ENCODE assay signal across 21 cellular contexts in the genomic region with DNA sequence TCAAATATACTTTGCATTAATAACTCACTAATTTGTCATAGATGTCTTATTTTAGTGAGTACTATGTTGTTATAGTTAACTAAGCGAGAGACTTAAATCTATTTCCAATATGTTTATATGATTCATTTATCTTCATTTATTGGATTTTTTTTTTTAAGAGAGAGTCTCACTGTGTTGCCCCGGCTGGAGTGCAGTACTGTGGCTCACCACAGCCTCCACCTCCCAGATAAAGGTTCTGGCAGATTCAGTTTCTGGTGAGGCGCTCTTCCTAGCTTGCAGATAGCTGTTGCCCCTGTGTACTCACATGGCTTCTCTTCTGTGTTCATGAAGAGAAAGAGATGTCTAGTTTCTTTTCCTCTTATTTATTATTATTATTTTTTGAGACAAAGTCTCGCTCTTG. TPM values are rescaled to one million over a fixed set of nuclear protein-coding genes. Genes with fewer than 3 reads are reported as not detected.
DNase-seq lines count a peak whose midpoint lies in the region; ATAC-seq, FAIRE-seq and TF ChIP-seq lines count a peak whose summit lies in the region.
"Had no signal": no experiment of that assay in that cellular context is flagged by ENCODE, and none has a peak within 500 bp of the region (broad histone marks: within the 10 kb centered on the region; RNA-seq: fewer than 3 reads in every experiment).

No MANE protein-coding gene starts in this region.

- H3K18ac ChIP-seq in trophoblast cell (ENCODE audit: low read length): no peak overlapping the region

- DNase-seq in HepG2 (ENCODE audit: low spot score) (no peak), right lobe of liver (no peak), RWPE1 (ENCODE audit: low spot score) (no peak), trophoblast cell (no peak), T-helper 17 cell (no peak), right cardiac atrium (no peak)
- DNase-seq in effector memory CD4-positive, alpha-beta T cell: no peak
- DNase-seq: Caco-2; CD4-positive, CD25-positive, alpha-beta regulatory T cell; CD8-positive, alpha-beta T cell; DMS153; DND-41; GDM1 had no signal

- no peak overlapping the region for H2BK5ac ChIP-seq in trophoblast cell (ENCODE audit: low read depth, low read length, poor library complexity)

- H3K4ac ChIP-seq in trophoblast cell (ENCODE audit: low read depth, low read length): no peak overlapping the region

- H3K4me3 ChIP-seq in HepG2 (replicated peaks in 1 of 3; ENCODE audit: insufficient read depth in 1 of 3, low read depth in 2 of 3, low read length in 3 of 3) (no peak overlapping the region), right lobe of liver (no peak overlapping the region), trophoblast cell (ENCODE audit: low read depth, low read length) (no peak overlapping the region), right cardiac atrium (ENCODE audit: low read length) (no peak overlapping the region)
- H3K4me3 ChIP-seq in effector memory CD4-positive, alpha-beta T cell (ENCODE audit: insufficient read depth, low read depth, low read length, poor library complexity, severe bottlenecking): no peak overlapping the region
- H3K4me3 ChIP-seq: BLaER1, GM12878, GM23338, HAP-1 had no signal

- H3K4me1 Mint-ChIP-seq in T-helper 17 cell: peaks cover 2% of the 10 kb centered on the region
- H3K4me1 Mint-ChIP-seq: B cell; CD4-positive, CD25-positive, alpha-beta regulatory T cell; GM23338 had no signal

- TF ChIP-seq RAD21 in HepG2 (CRISPR knock-in tag; IDR thresholded peaks at IDR 0.05): no peak

- H4K20me1 ChIP-seq in HepG2 (ENCODE audit: insufficient read depth, low read length): no peaks in the 10 kb centered on the region
- H4K20me1 ChIP-seq: BLaER1 had no signal

- H3K36me3 Mint-ChIP-seq in T-helper 17 cell (ENCODE audit: low read depth): no peaks in the 10 kb centered on the region
- H3K36me3 Mint-ChIP-seq: CD4-positive, CD25-positive, alpha-beta regulatory T cell; CD8-positive, alpha-beta T cell had no signal

- H3K4me2 ChIP-seq in HepG2 (ENCODE audit: low read depth, low read length) (no peak overlapping the region), trophoblast cell (ENCODE audit: low read length) (no peak overlapping the region)
- H3K4me2 ChIP-seq: BLaER1, GM23338 had no signal

- no peak overlapping the region for H4K12ac ChIP-seq in trophoblast cell (ENCODE audit: low read depth, low read length)

- H4K8ac ChIP-seq in trophoblast cell (ENCODE audit: low read depth, low read length): no peak overlapping the region

- CTCF ChIA-PET in HepG2 (lab: Yijun Ruan, JAX; ENCODE audit: low intra/inter-chr PET ratio, low total read pairs): no interaction called here
- CTCF ChIA-PET in RWPE1 (lab: Yijun Ruan, JAX): no interaction called here

- H3K27ac ChIP-seq in HepG2 (ENCODE audit: extremely low read length, insufficient read depth, low read length): no peak overlapping the region
- no peak overlapping the region for H3K27ac ChIP-seq in right lobe of liver
- peak overlapping the region; percentile 67 for H3K27ac ChIP-seq in RWPE1
- no peak overlapping the region for H3K27ac ChIP-seq in trophoblast cell (ENCODE audit: low read depth, low read length)
- no peak overlapping the region for H3K27ac ChIP-seq in effector memory CD4-positive, alpha-beta T cell (ENCODE audit: insufficient read depth, low read length, poor library complexity, severe bottlenecking)
- no peak overlapping the region for H3K27ac ChIP-seq in right cardiac atrium (ENCODE audit: low read length)
- H3K27ac ChIP-seq: 22Rv1, BLaER1, C4-2B had no signal

- in situ Hi-C loops in HepG2 (cut with HindIII; ENCODE audit: extremely low pct_ligation_motif_present, low pct_unique_long_range_greater_than_20kb): no loop called here

- H3K14ac ChIP-seq in trophoblast cell (ENCODE audit: low read length): no peak overlapping the region

- POLR2A ChIA-PET in HepG2 (lab: Yijun Ruan, JAX): no interaction called here
- POLR2A ChIA-PET in RWPE1 (lab: Yijun Ruan, JAX; ENCODE audit: low non-redundant PET): no interaction called here

- TF ChIP-seq POLR2A in HepG2 (IDR thresholded peaks at IDR 0.05; ENCODE audit: insufficient read depth in 1 of 2, low read depth in 2 of 2, low read length in 2 of 2) (no peak), right lobe of liver (IDR thresholded peaks at IDR 0.05) (no peak)

- no peaks in the 10 kb centered on the region for H3K27me3 Mint-ChIP-seq in T-helper 17 cell
- H3K27me3 Mint-ChIP-seq: B cell had no signal

- no peak overlapping the region for H3K23ac ChIP-seq in trophoblast cell (ENCODE audit: low read length)

- intact Hi-C loops in HepG2 (cut with micrococcal nuclease; ENCODE audit: unreplicated experiment): no loop called here
- intact Hi-C loops in right lobe of liver (cut with DNase I): no loop called here
- intact Hi-C loops in right cardiac atrium (cut with DNase I): no loop called here

- no peak overlapping the region for H3K27ac Mint-ChIP-seq in T-helper 17 cell
- H3K27ac Mint-ChIP-seq: B cell; CD4-positive, CD25-positive, alpha-beta regulatory T cell; CD8-positive, alpha-beta T cell; GM23338 had no signal

- WGBS in HepG2 (ENCODE audit: low lambda C conversion rate): 71% methylated on average over 4 of the region's 4 CpGs
- WGBS in right lobe of liver (ENCODE audit: insufficient coverage, low coverage, low lambda C conversion rate, missing lambda C conversion rate): 84% methylated on average over 4 of the region's 4 CpGs
- no CpG with 5 or more reads among the region's 4 CpGs for WGBS in trophoblast cell (ENCODE audit: extremely low coverage, insufficient coverage, insufficient read length)
- 92% methylated on average over 4 of the region's 4 CpGs for WGBS in right cardiac atrium

- H3K9me3 ChIP-seq in HepG2 (ENCODE audit: low read length) (no peaks in the 10 kb centered on the region), right lobe of liver (no peaks in the 10 kb centered on the region), trophoblast cell (ENCODE audit: insufficient read depth, low read depth, low read length) (peaks cover 2% of the 10 kb centered on the region), T-helper 17 cell (ENCODE audit: control insufficient read depth, low read length, poor library complexity, severe bottlenecking) (no peaks in the 10 kb centered on the region), right cardiac atrium (ENCODE audit: control insufficient read depth, low read length) (no peaks in the 10 kb centered on the region)
- H3K9me3 ChIP-seq in effector memory CD4-positive, alpha-beta T cell (ENCODE audit: control insufficient read depth, low read length): no peaks in the 10 kb centered on the region
- H3K9me3 ChIP-seq: HAP-1 had no signal

- H4K91ac ChIP-seq in trophoblast cell (ENCODE audit: low read depth, low read length): no peak overlapping the region

- FAIRE-seq in HepG2 (lab: Jason Lieb, UNC): no peak
- FAIRE-seq: A204.1, GM12878 had no signal

- H2BK120ac ChIP-seq in trophoblast cell (ENCODE audit: insufficient read depth, low read length, poor library complexity): peak overlapping the region; percentile 22

- H3K9ac ChIP-seq in HepG2 (ENCODE audit: insufficient read depth, low read depth, low read length) (no peak overlapping the region), trophoblast cell (ENCODE audit: low read length) (no peak overlapping the region)
- H3K9ac ChIP-seq: BLaER1 had no signal

- H2AK5ac ChIP-seq in trophoblast cell (ENCODE audit: low read length): no peak overlapping the region

- H3K27me3 ChIP-seq in HepG2 (ENCODE audit: control insufficient read depth in 1 of 2, insufficient read depth in 2 of 2, low read length in 2 of 2) (no peaks in the 10 kb centered on the region), right lobe of liver (no peaks in the 10 kb centered on the region), trophoblast cell (ENCODE audit: insufficient read depth, low read length) (no peaks in the 10 kb centered on the region), right cardiac atrium (ENCODE audit: control insufficient read depth, insufficient read depth) (no peaks in the 10 kb centered on the region)
- no peaks in the 10 kb centered on the region for H3K27me3 ChIP-seq in effector memory CD4-positive, alpha-beta T cell (replicated peaks; ENCODE audit: control insufficient read depth, insufficient read depth, low read length, poor library complexity, severe bottlenecking)
- H3K27me3 ChIP-seq: BLaER1 had no signal

- no peaks in the 10 kb centered on the region for H3K36me3 ChIP-seq in HepG2 (replicated peaks in 1 of 2; ENCODE audit: control insufficient read depth in 1 of 2, insufficient read depth in 2 of 2, low read length in 2 of 2)
- no peaks in the 10 kb centered on the region for H3K36me3 ChIP-seq in right lobe of liver
- H3K36me3 ChIP-seq in trophoblast cell (ENCODE audit: control insufficient read depth in 1 of 2, insufficient read depth in 2 of 2, low read length in 2 of 2): no peaks in the 10 kb centered on the region
- H3K36me3 ChIP-seq in effector memory CD4-positive, alpha-beta T cell (ENCODE audit: control insufficient read depth, insufficient read depth, low read length): no peaks in the 10 kb centered on the region
- H3K36me3 ChIP-seq: BLaER1, HAP-1 had no signal

- TF ChIP-seq CTCF in HepG2 (CRISPR knock-in tag; IDR thresholded peaks at IDR 0.05) (no peak), right lobe of liver (IDR thresholded peaks at IDR 0.05) (no peak), RWPE1 (conservative IDR thresholded peaks at IDR 0.05; ENCODE audit: low read depth) (no peak)

- H2AFZ ChIP-seq in HepG2 (ENCODE audit: low read length): no peak overlapping the region
- no peak overlapping the region for H2AFZ ChIP-seq in trophoblast cell (ENCODE audit: insufficient read depth, low read length, poor library complexity)
- H2AFZ ChIP-seq: GM23338 had no signal

- no peak overlapping the region for H2BK12ac ChIP-seq in trophoblast cell (ENCODE audit: low read length)

- ATAC-seq in HepG2 (no peak), right lobe of liver (no peak), T-helper 17 cell (no peak), right cardiac atrium (no peak)
- ATAC-seq: CD8-positive, alpha-beta T cell; GM12878; GM23338 had no signal

- H3K4me3 Mint-ChIP-seq in T-helper 17 cell: no peak overlapping the region
- H3K4me3 Mint-ChIP-seq: B cell; CD4-positive, CD25-positive, alpha-beta regulatory T cell; CD8-positive, alpha-beta T cell; GM23338 had no signal

- peaks cover 8% of the 10 kb centered on the region; the same call in 1 of the 2 replicates for H3K4me1 ChIP-seq in HepG2 (ENCODE audit: insufficient read depth, low read length)
- H3K4me1 ChIP-seq in right lobe of liver: peaks cover 0 to 15% (median 7%) of the 10 kb centered on the region in 4 donors
- peaks cover 0 to 5% of the 10 kb centered on the region in 2 experiments for H3K4me1 ChIP-seq in trophoblast cell (ENCODE audit: control insufficient read depth in 1 of 2, insufficient read depth in 2 of 2, low read length in 2 of 2)
- H3K4me1 ChIP-seq in effector memory CD4-positive, alpha-beta T cell (ENCODE audit: control insufficient read depth, insufficient read depth, low read length, poor library complexity, severe bottlenecking): no peaks in the 10 kb centered on the region
- no peaks in the 10 kb centered on the region for H3K4me1 ChIP-seq in right cardiac atrium (ENCODE audit: control insufficient read depth, insufficient read depth, low read length)
- H3K4me1 ChIP-seq: BLaER1, HAP-1 had no signal

- peaks cover 2% of the 10 kb centered on the region for H3K79me1 ChIP-seq in trophoblast cell (ENCODE audit: low read length)

- no peak for TF ChIP-seq EP300 in HepG2 (IDR thresholded peaks at IDR 0.05; ENCODE audit: low read depth in 2 of 2, low read length in 2 of 2)
- no peak for TF ChIP-seq EP300 in HepG2 (CRISPR knock-in tag; IDR thresholded peaks at IDR 0.05; ENCODE audit: borderline replicate concordance)

- H3K79me2 ChIP-seq in HepG2 (ENCODE audit: insufficient read depth, low read length) (no peaks in the 10 kb centered on the region), trophoblast cell (ENCODE audit: control insufficient read depth, insufficient read depth, low read length, poor library complexity) (no peaks in the 10 kb centered on the region)

- no TSS peak for BruUV-seq in HepG2 (replicated peaks; lab: Mats Ljungman, UMichigan)

RNA-seq across cellular contexts. Expression of gene SNRPE, which starts 43.9 kb away (rescaled TPM):
- total RNA-seq in HepG2 (2016; rRNA removed; fragmentation: Illumina TruSeq; extraction: Trizol) (281 and 397 TPM in 2 replicates), right lobe of liver (10 to 100 TPM; 17.0 to 46.2 (median 36.5) TPM), T-helper 17 cell (10 to 100 TPM; 47.2 to 50.1 TPM), right cardiac atrium (10 to 100 TPM; 48.7 to 59.7 (median 56.1) TPM)
- total RNA-seq in HepG2 (2016; cell fraction: cytosol; rRNA removed; fragmentation: Illumina TruSeq; extraction: Trizol; ENCODE audit: low read depth): 127 and 132 TPM in 2 replicates
- total RNA-seq in HepG2 (2016; cell fraction: insoluble cytoplasmic fraction; rRNA removed; fragmentation: Illumina TruSeq; extraction: Trizol): 284 and 448 TPM in 2 replicates
- 202 and 234 TPM in 2 replicates for total RNA-seq in HepG2 (2016; cell fraction: membrane; rRNA removed; fragmentation: Illumina TruSeq; extraction: Trizol)
- 116 and 125 TPM in 2 replicates for total RNA-seq in HepG2 (2016; cell fraction: nucleus; rRNA removed; fragmentation: Illumina TruSeq; extraction: Trizol)
- polyA plus RNA-seq in HepG2 (2011; rRNA removed) (99.9 and 146 TPM in 2 replicates), right cardiac atrium (76.9 TPM)
- 124 and 143 TPM in 2 replicates for polyA plus RNA-seq in HepG2 (2011; cell fraction: cytosol; rRNA removed)
- 40.4 and 45.1 TPM in 2 replicates for polyA plus RNA-seq in HepG2 (2011; cell fraction: nucleus; rRNA removed)
- 214 and 272 TPM in 2 replicates for polyA plus RNA-seq in HepG2 (2012)
- polyA plus RNA-seq in HepG2 (2016; cell fraction: cytosol; fragmentation: Illumina TruSeq; extraction: Trizol; ENCODE audit: low read depth): 231 and 232 TPM in 2 replicates
- 479 and 511 TPM in 2 replicates for polyA plus RNA-seq in HepG2 (2016; cell fraction: insoluble cytoplasmic fraction; fragmentation: Illumina TruSeq; extraction: Trizol; ENCODE audit: low read depth)
- polyA plus RNA-seq in HepG2 (2016; cell fraction: membrane; fragmentation: Illumina TruSeq; extraction: Trizol; ENCODE audit: low read depth): 269 and 273 TPM in 2 replicates
- 235 and 237 TPM in 2 replicates for polyA plus RNA-seq in HepG2 (2016; cell fraction: nucleus; fragmentation: Illumina TruSeq; extraction: Trizol; ENCODE audit: insufficient read depth, low read depth)
- polyA minus RNA-seq in HepG2 (2011; rRNA and poly(A)+ RNA removed; ENCODE audit: low replicate concordance): 19.3 and 51.2 TPM in 2 replicates
- 18.3 and 33.6 TPM in 2 replicates for polyA minus RNA-seq in HepG2 (2011; cell fraction: cytosol; rRNA and poly(A)+ RNA removed)
- polyA minus RNA-seq in HepG2 (2011; cell fraction: nucleus; rRNA and poly(A)+ RNA removed): 38.9 and 43.3 TPM in 2 replicates
- polyA plus RNA-seq in trophoblast cell (2013): 274 and 275 TPM in 2 replicates
